ENCODE assay signal across 8 cellular contexts in genomic region chr1:50873458-50874187, GRCh38.
DNase-seq lines count a peak whose midpoint lies in the region; ATAC-seq, FAIRE-seq and TF ChIP-seq lines count a peak whose summit lies in the region.

No MANE protein-coding gene starts in this region.

- peak; percentile 31 to 70 (median 54) for DNase-seq in CD8-positive, alpha-beta T cell
- DNase-seq in NT2/D1 (ENCODE audit: low read depth, low spot score), result peak; percentile 74
- peak; percentile 74 for DNase-seq in activated CD8-positive, alpha-beta memory T cell treated with anti-CD3 and anti-CD28 coated beads, Interleukin-2, amount 50 U/mL, for 48 hours
- peak; percentile 37 for DNase-seq in fibroblast of peridontal ligament (ENCODE audit: extremely low read depth)
- peak in 5 of 6 donors; percentile 40 to 72 (median 59) for DNase-seq in pancreas
- DNase-seq in DMS79 treated with DMSO at 0.1 percent for 48 hours (lab: John Stamatoyannopoulos, UW), result no peak

- H3K27me3 Mint-ChIP-seq in CD8-positive, alpha-beta T cell (ENCODE audit: low read depth), result no peaks in the 10 kb centered on the region

- 30 to 47% methylated on average over 5 of the region's 5 CpGs for WGBS in pancreas, 2 donors

- peak; percentile 68 for TF ChIP-seq CTCF in CD8-positive, alpha-beta T cell (IDR thresholded peaks at IDR 0.05)
- peak in 3 of 4 donors; percentile 27 to 42 (median 36) for TF ChIP-seq CTCF in pancreas (IDR thresholded peaks at IDR 0.05)

- POLR2A ChIA-PET in CD8-positive, alpha-beta T cell (lab: Charles Lee), result no interaction called here

- no peaks in the 10 kb centered on the region for H3K9me3 Mint-ChIP-seq in CD8-positive, alpha-beta T cell

- H3K9me3 ChIP-seq in CD8-positive, alpha-beta T cell (ENCODE audit: low read length), result no peaks in the 10 kb centered on the region
- H3K9me3 ChIP-seq in NT2/D1 (ENCODE audit: insufficient read depth, low read length) (peaks cover 7% of the 10 kb centered on the region; the same call in 1 of the 2 replicates), pancreas (no peaks in the 10 kb centered on the region)

- intact Hi-C loops in CD8-positive, alpha-beta T cell (cut with DNase I, micrococcal nuclease), result loop anchor here (1.0 to 10.0 kb wide), 5 partner anchors 51 to 316 kb away; no protein-coding TSS in a partner anchor
- intact Hi-C loops in pancreas (cut with DNase I), result no loop called here

- peaks cover 6% of the 10 kb centered on the region for H3K36me3 Mint-ChIP-seq in CD8-positive, alpha-beta T cell

- H3K27ac Mint-ChIP-seq in CD8-positive, alpha-beta T cell, result no peak overlapping the region

- H3K4me3 ChIP-seq in CD8-positive, alpha-beta T cell (ENCODE audit: low read depth, low read length), result no peak overlapping the region
- H3K4me3 ChIP-seq in NT2/D1 (ENCODE audit: insufficient read length, low read depth) (no peak overlapping the region), pancreas (peak overlapping the region in 1 of 4 donors; percentile 15)

- no peak overlapping the region for H3K27ac ChIP-seq in CD8-positive, alpha-beta T cell (ENCODE audit: low read depth, low read length)
- H3K27ac ChIP-seq in pancreas, result no peak overlapping the region

- peak overlapping the region; percentile 62 for H3K4me3 Mint-ChIP-seq in CD8-positive, alpha-beta T cell

- H3K27me3 ChIP-seq in CD8-positive, alpha-beta T cell (ENCODE audit: insufficient read depth, low read length), result no peaks in the 10 kb centered on the region
- H3K27me3 ChIP-seq in NT2/D1 (ENCODE audit: insufficient read depth, insufficient read length) (no peaks in the 10 kb centered on the region), pancreas (no peaks in the 10 kb centered on the region)

- H3K9ac ChIP-seq in NT2/D1 (ENCODE audit: insufficient read length, low read depth), result no peak overlapping the region

- H3K4me1 Mint-ChIP-seq in CD8-positive, alpha-beta T cell (ENCODE audit: low read depth), result peaks cover 21% of the 10 kb centered on the region

- H3K4me1 ChIP-seq in CD8-positive, alpha-beta T cell (ENCODE audit: insufficient read depth, low read length), result no peaks in the 10 kb centered on the region
- H3K4me1 ChIP-seq in NT2/D1 (ENCODE audit: insufficient read depth, insufficient read length) (no peaks in the 10 kb centered on the region), pancreas (no peaks in the 10 kb centered on the region)

- CTCF ChIA-PET in CD8-positive, alpha-beta T cell (lab: Charles Lee), result interaction anchor here (0.6 to 5.4 kb wide), 15 partner anchors 8 to 421 kb away, joined by 3 to 52 read pairs (median 3); no protein-coding TSS in a partner anchor

- peak; percentile 62 for ATAC-seq in CD8-positive, alpha-beta T cell
- ATAC-seq in GM19043 (IDR thresholded peaks at IDR 0.05; ENCODE audit: low read depth, unreplicated experiment) (peak; percentile 95), HG03139 (IDR thresholded peaks at IDR 0.05; ENCODE audit: unreplicated experiment) (peak; percentile 94), pancreas (peak; percentile 90 to 96 (median 94))

- no peaks in the 10 kb centered on the region for H3K36me3 ChIP-seq in CD8-positive, alpha-beta T cell (ENCODE audit: insufficient read depth, low read length)
- no peaks in the 10 kb centered on the region for H3K36me3 ChIP-seq in NT2/D1 (ENCODE audit: insufficient read depth, insufficient read length, low read length)
- no peaks in the 10 kb centered on the region for H3K36me3 ChIP-seq in pancreas

- FAIRE-seq in pancreas (lab: Jason Lieb, UNC), result no peak

Comparison
In these comparisons a context has a peak if more than half of its experiments do, and no peak if none do; other contexts are left out.
1. intact Hi-C loops: an anchor here in CD8-positive, alpha-beta T cell (1.0 to 10.0 kb wide); none called in pancreas.